9 cellular contexts compared by ENCODE assay signal in genomic region chr2:119756837-119757236, GRCh38. TPM values are rescaled to one million over a fixed set of nuclear protein-coding genes. Genes with fewer than 3 reads are reported as not detected.
A peak's percentile ranks its signal among the peaks of the same experiment; 100 is the strongest.
DNase-seq lines count a peak whose midpoint lies in the region; ATAC-seq and TF ChIP-seq lines count a peak whose summit lies in the region.
"Had no signal": no experiment of that assay in that cellular context is flagged by ENCODE, and none has a peak within 500 bp of the region (broad histone marks: within the 10 kb centered on the region; RNA-seq: fewer than 3 reads in every experiment).

No MANE protein-coding gene starts in this region.

- no peaks in the 10 kb centered on the region for H3K27me3 ChIP-seq in colonic mucosa
- H3K27me3 ChIP-seq in ovary, result no peaks in the 10 kb centered on the region

- TF ChIP-seq POLR2A in ovary (IDR thresholded peaks at IDR 0.05), result no peak

- peak; percentile 27 for DNase-seq in stimulated activated naive CD4-positive, alpha-beta T cell treated with Interleukin-2 at 50 U/mL for 16 hours (lab: John Stamatoyannopoulos, UW)
- no peak for DNase-seq in stimulated activated naive CD4-positive, alpha-beta T cell (lab: John Stamatoyannopoulos, UW)
- peak; percentile 27 for DNase-seq in colonic mucosa
- peak; percentile 75 to 87 (median 85) for DNase-seq in ovary
- DNase-seq in DMS114 treated with DMSO at 0.1 percent for 48 hours (lab: John Stamatoyannopoulos, UW; ENCODE audit: unreplicated experiment), result no peak
- DNase-seq: DMS79 treated with DMSO at 0.1 percent for 48 hours had no signal

- WGBS in ovary, 3 donors, result 14 to 25% (median 17%) methylated on average over 5 of the region's 5 CpGs

- H3K4me3 ChIP-seq in colonic mucosa (no peak overlapping the region), ovary (no peak overlapping the region)

- H3K27ac ChIP-seq in colonic mucosa (no peak overlapping the region), ovary (peak overlapping the region in 1 of 2 donors; percentile 35)

- H3K36me3 ChIP-seq in colonic mucosa (no peaks in the 10 kb centered on the region), ovary (no peaks in the 10 kb centered on the region)

- intact Hi-C loops in colonic mucosa (cut with DNase I), result no loop called here
- intact Hi-C loops in ovary (cut with DNase I), result no loop called here

- H3K4me1 ChIP-seq in colonic mucosa (no peaks in the 10 kb centered on the region), ovary (ENCODE audit: insufficient read depth) (peaks cover 5% of the 10 kb centered on the region)

- no peaks in the 10 kb centered on the region for H3K9me3 ChIP-seq in colonic mucosa
- H3K9me3 ChIP-seq in ovary, result no peaks in the 10 kb centered on the region

- H3K9ac ChIP-seq in colonic mucosa (ENCODE audit: low read depth in 2 of 2, low read length in 2 of 2), result no peak overlapping the region

- TF ChIP-seq CTCF in colonic mucosa (IDR thresholded peaks at IDR 0.05) (no peak), ovary (IDR thresholded peaks at IDR 0.05) (no peak)

- ATAC-seq in GM19351 (IDR thresholded peaks at IDR 0.05; ENCODE audit: unreplicated experiment) (no peak), HG03039 (IDR thresholded peaks at IDR 0.05; ENCODE audit: unreplicated experiment) (no peak), HG03521 (IDR thresholded peaks at IDR 0.05; ENCODE audit: unreplicated experiment) (no peak)

- TF ChIP-seq EP300 in ovary (IDR thresholded peaks at IDR 0.05), result no peak

RNA-seq across cellular contexts. Expression of gene PTPN4, which starts 2.9 kb away (rescaled TPM):
- total RNA-seq in colonic mucosa (10 to 100 TPM; 20.4 to 28.2 TPM), ovary (10 to 100 TPM; 22.5 to 45.7 (median 36.0) TPM)
- polyA plus RNA-seq in ovary, result 10 to 100 TPM in 1 of 2 donors, 1 to 10 TPM in 1; 3.4 to 11.1 TPM

Comparison
In these comparisons a context has a peak if more than half of its experiments do, and no peak if none do; other contexts are left out.
1. DNase-seq: peak in stimulated activated naive CD4-positive, alpha-beta T cell treated with Interleukin-2 at 50 U/mL for 16 hours (single experiment), colonic mucosa (single experiment) and ovary (5 of 5); none in stimulated activated naive CD4-positive, alpha-beta T cell (0 of 6) and DMS114 treated with DMSO at 0.1 percent for 48 hours (single experiment).